Comparison of ENCODE assay signal across 12 cellular contexts in the genomic region with DNA sequence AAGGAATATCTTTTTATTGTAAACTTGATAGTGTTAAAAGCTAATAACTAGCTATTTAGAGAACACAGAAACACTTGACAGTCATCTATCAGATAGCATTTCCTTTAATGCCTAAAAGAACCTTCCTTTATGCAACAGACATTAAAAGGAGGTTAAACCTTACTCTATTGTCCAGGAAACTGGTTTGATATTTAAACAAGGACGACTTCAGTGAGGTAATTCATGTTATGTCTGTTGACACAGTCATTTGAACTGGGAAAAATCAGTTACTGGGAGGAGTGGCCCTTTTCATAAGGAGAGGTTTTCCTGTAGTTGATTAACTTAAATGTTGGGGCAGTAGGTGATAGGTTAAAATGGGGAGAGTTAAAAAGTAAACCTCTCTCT. TPM values are rescaled to one million over a fixed set of nuclear protein-coding genes. Genes with fewer than 3 reads are reported as not detected.
DNase-seq lines count a peak whose midpoint lies in the region; ATAC-seq, FAIRE-seq and TF ChIP-seq lines count a peak whose summit lies in the region.
"Had no signal": no experiment of that assay in that cellular context is flagged by ENCODE, and none has a peak within 500 bp of the region (broad histone marks: within the 10 kb centered on the region; RNA-seq: fewer than 3 reads in every experiment).

No MANE protein-coding gene starts in this region.

- H3K4me3 Mint-ChIP-seq in activated naive CD8-positive, alpha-beta T cell, result no peak overlapping the region
- no peak overlapping the region for H3K4me3 Mint-ChIP-seq in activated naive CD8-positive, alpha-beta T cell treated with anti-CD3 and anti-CD28 coated beads, Interleukin-2, amount 50 U/mL, for 24 hours
- H3K4me3 Mint-ChIP-seq in type B pancreatic cell, result peak overlapping the region; percentile 98

- DNase-seq in activated naive CD8-positive, alpha-beta T cell treated with anti-CD3 and anti-CD28 coated beads, Interleukin-2, amount 50 U/mL, for 24 hours, result no peak
- DNase-seq in RCC 7860 (ENCODE audit: low spot score), result peak; percentile 88
- peak; percentile 78 for DNase-seq in kidney glomerular epithelial cell (lab: John Stamatoyannopoulos, UW)
- DNase-seq in type B pancreatic cell (ENCODE audit: extremely low spot score, unreplicated experiment), result no peak
- DNase-seq in GM12892 (ENCODE audit: insufficient read length), result no peak
- DNase-seq: activated naive CD4-positive, alpha-beta T cell treated with Interleukin-2 at 50 U/mL for 16 hours; naive B cell; NCI-H2171; T-helper 9 cell had no signal

- peak overlapping the region; percentile 16 for H3K27ac Mint-ChIP-seq in activated naive CD8-positive, alpha-beta T cell
- H3K27ac Mint-ChIP-seq in activated naive CD8-positive, alpha-beta T cell treated with anti-CD3 and anti-CD28 coated beads, Interleukin-2, amount 50 U/mL, for 24 hours, result no peak overlapping the region
- H3K27ac Mint-ChIP-seq in type B pancreatic cell, result peak overlapping the region; percentile 99

- TF ChIP-seq CTCF in type B pancreatic cell (conservative IDR thresholded peaks at IDR 0.05), result no peak

- TF ChIP-seq POLR2A in GM12892 (IDR thresholded peaks at IDR 0.05; ENCODE audit: low read depth, low read length), result no peak

- H3K4me1 Mint-ChIP-seq in activated naive CD8-positive, alpha-beta T cell (ENCODE audit: low read depth), result peaks cover 56% of the 10 kb centered on the region
- peaks cover 71% of the 10 kb centered on the region for H3K4me1 Mint-ChIP-seq in activated naive CD8-positive, alpha-beta T cell treated with anti-CD3 and anti-CD28 coated beads, Interleukin-2, amount 50 U/mL, for 24 hours
- peaks cover 54% of the 10 kb centered on the region for H3K4me1 Mint-ChIP-seq in type B pancreatic cell (ENCODE audit: unreplicated experiment)

- peaks cover 26% of the 10 kb centered on the region for H3K36me3 Mint-ChIP-seq in activated naive CD8-positive, alpha-beta T cell
- peaks cover 64% of the 10 kb centered on the region for H3K36me3 Mint-ChIP-seq in activated naive CD8-positive, alpha-beta T cell treated with anti-CD3 and anti-CD28 coated beads, Interleukin-2, amount 50 U/mL, for 24 hours (ENCODE audit: low read depth)
- peaks cover 61% of the 10 kb centered on the region for H3K36me3 Mint-ChIP-seq in type B pancreatic cell

- no peak for ATAC-seq in activated naive CD8-positive, alpha-beta T cell treated with anti-CD3 and anti-CD28 coated beads, Interleukin-2, amount 50 U/mL, for 24 hours
- ATAC-seq in HG02852 (IDR thresholded peaks at IDR 0.05; ENCODE audit: unreplicated experiment) (no peak), HG02970 (IDR thresholded peaks at IDR 0.05; ENCODE audit: low FRiP score, unreplicated experiment) (no peak)

- FAIRE-seq in RCC 7860 (lab: Jason Lieb, UNC) (peak; percentile 96), GM12892 (lab: Jason Lieb, UNC) (no peak)

- H3K27me3 Mint-ChIP-seq in activated naive CD8-positive, alpha-beta T cell, result no peaks in the 10 kb centered on the region
- no peaks in the 10 kb centered on the region for H3K27me3 Mint-ChIP-seq in activated naive CD8-positive, alpha-beta T cell treated with anti-CD3 and anti-CD28 coated beads, Interleukin-2, amount 50 U/mL, for 24 hours
- peaks cover 6% of the 10 kb centered on the region for H3K27me3 Mint-ChIP-seq in type B pancreatic cell
- H3K27me3 Mint-ChIP-seq: naive B cell had no signal

- H3K9me3 Mint-ChIP-seq in activated naive CD8-positive, alpha-beta T cell (ENCODE audit: low read depth), result no peaks in the 10 kb centered on the region
- peaks cover 11% of the 10 kb centered on the region for H3K9me3 Mint-ChIP-seq in activated naive CD8-positive, alpha-beta T cell treated with anti-CD3 and anti-CD28 coated beads, Interleukin-2, amount 50 U/mL, for 24 hours
- H3K9me3 Mint-ChIP-seq in type B pancreatic cell, result peaks cover 3% of the 10 kb centered on the region

RNA-seq across cellular contexts. Expression of a gene that starts 6.7 kb away (rescaled TPM):
- 80.7 and 111 TPM in 2 replicates for total RNA-seq in type B pancreatic cell (ENCODE audit: low replicate concordance)
- 0.53 TPM for polyA plus RNA-seq in GM12892 (2012; ENCODE audit: missing spikeins)

Comparison
In these comparisons a context has a peak if more than half of its experiments do, and no peak if none do; other contexts are left out.
1. DNase-seq: peak in RCC 7860 (single experiment) and kidney glomerular epithelial cell (single experiment); none in activated naive CD8-positive, alpha-beta T cell treated with anti-CD3 and anti-CD28 coated beads, Interleukin-2, amount 50 U/mL, for 24 hours (single experiment), type B pancreatic cell (single experiment) and GM12892 (single experiment).